24 cellular contexts compared by ENCODE assay signal in genomic region chr15:70643106-70643782, GRCh38.
A peak's percentile ranks its signal among the peaks of the same experiment; 100 is the strongest.
DNase-seq lines count a peak whose midpoint lies in the region; ATAC-seq and TF ChIP-seq lines count a peak whose summit lies in the region.
"Had no signal": no experiment of that assay in that cellular context is flagged by ENCODE, and none has a peak within 500 bp of the region (broad histone marks: within the 10 kb centered on the region; RNA-seq: fewer than 3 reads in every experiment).

No MANE protein-coding gene starts in this region.

- H3K9ac ChIP-seq in HCT116 (ENCODE audit: low read length) (no peak overlapping the region), PC-3 (ENCODE audit: low read length) (no peak overlapping the region)
- H3K9ac ChIP-seq: BLaER1 treated with 17β-estradiol and CSF1 and Interleukin-3, amounts not matched to agents 10 nM and 100 nM had no signal

- no peak for DNase-seq in Caco-2
- DNase-seq in HCT116 (ENCODE audit: low read depth, low spot score) = no peak
- no peak for DNase-seq in PC-3
- DNase-seq in hepatocyte (ENCODE audit: low spot score) = no peak
- no peak for DNase-seq in cerebellar nuclear complex (lab: John Stamatoyannopoulos, UW)
- DNase-seq: AML-193; CD8-positive, alpha-beta T cell; GOT3; KG1; NCI-H1092; NCI-H1417 treated with DMSO at 0.1 percent for 48 hours; NCI-H1694 treated with DMSO at 0.1 percent for 48 hours; NCI-H2081; NCI-H2227 treated with DMSO at 0.1 percent for 48 hours; NCI-H510A; NCI-H69; T-cell had no signal

- H3K36me3 Mint-ChIP-seq in Caco-2 (ENCODE audit: insufficient read depth, unreplicated experiment) = peaks cover 5% of the 10 kb centered on the region
- H3K36me3 Mint-ChIP-seq: CD8-positive, alpha-beta T cell; T-cell had no signal

- ATAC-seq in HCT116 (peak; percentile 73), PC-3 (peak; percentile 33; the same call in 1 of the 2 replicates), GM19395 (IDR thresholded peaks at IDR 0.05; ENCODE audit: unreplicated experiment) (no peak), GM21360 (IDR thresholded peaks at IDR 0.05; ENCODE audit: unreplicated experiment) (no peak), HG02759 (IDR thresholded peaks at IDR 0.05; ENCODE audit: unreplicated experiment) (no peak)
- ATAC-seq: CD8-positive, alpha-beta T cell; Right ventricle myocardium inferior; T-cell had no signal

- H3K9me2 ChIP-seq in HCT116 (ENCODE audit: insufficient read depth) = no peaks in the 10 kb centered on the region
- H3K9me2 ChIP-seq in PC-3 (replicated peaks; ENCODE audit: low read length) = no peaks in the 10 kb centered on the region
- no peaks in the 10 kb centered on the region for H3K9me2 ChIP-seq in hepatocyte (replicated peaks; ENCODE audit: insufficient read depth)

- H3K27me3 Mint-ChIP-seq in Caco-2 (ENCODE audit: insufficient read depth, unreplicated experiment) = no peaks in the 10 kb centered on the region

- RAD21 ChIA-PET in HCT116 (lab: Charles Lee; ENCODE audit: low non-redundant PET in 1 of 2, low total read pairs in 2 of 2, uncharacterized antibody in 2 of 2, unreplicated experiment in 2 of 2) = interaction anchor here in 1 of 2 experiments (0.6 kb wide), 1 partner anchor 124 kb away, joined by 3 read pairs; no protein-coding TSS in a partner anchor

- H3K27me3 ChIP-seq in Caco-2 (replicated peaks; ENCODE audit: control insufficient read depth, insufficient read depth, low read length) (no peaks in the 10 kb centered on the region), HCT116 (ENCODE audit: insufficient read depth, low read length) (no peaks in the 10 kb centered on the region), PC-3 (ENCODE audit: low read length) (no peaks in the 10 kb centered on the region), hepatocyte (no peaks in the 10 kb centered on the region)
- H3K27me3 ChIP-seq: BLaER1 treated with 17β-estradiol and CSF1 and Interleukin-3, amounts not matched to agents 10 nM and 100 nM; SJSA1 had no signal

- peak overlapping the region; percentile 27 for H3K27ac Mint-ChIP-seq in Caco-2 (ENCODE audit: unreplicated experiment)
- H3K27ac Mint-ChIP-seq: CD8-positive, alpha-beta T cell; T-cell had no signal

- H3K27ac ChIP-seq in HCT116 (ENCODE audit: low read depth, low read length) (no peak overlapping the region), PC-3 (ENCODE audit: low read length) (no peak overlapping the region), hepatocyte (peak overlapping the region; percentile 15)
- H3K27ac ChIP-seq: BLaER1 treated with 17β-estradiol and CSF1 and Interleukin-3, amounts not matched to agents 10 nM and 100 nM; SJSA1 had no signal

- no peak overlapping the region for H3K4me3 Mint-ChIP-seq in Caco-2 (ENCODE audit: unreplicated experiment)
- H3K4me3 Mint-ChIP-seq: CD8-positive, alpha-beta T cell; T-cell had no signal

- peaks cover 32% of the 10 kb centered on the region for H3K4me1 Mint-ChIP-seq in Caco-2 (ENCODE audit: low read depth, unreplicated experiment)
- H3K4me1 Mint-ChIP-seq: T-cell had no signal

- POLR2A ChIA-PET in Caco-2 (lab: Charles Lee) (no interaction called here), HCT116 (lab: Charles Lee) (no interaction called here), PC-3 (lab: Charles Lee; ENCODE audit: unreplicated experiment) (no interaction called here)

- no peak for TF ChIP-seq POLR2A in HCT116 (IDR thresholded peaks at IDR 0.05; ENCODE audit: borderline replicate concordance, extremely low read depth, insufficient read depth, insufficient read length)

- H4K20me1 ChIP-seq in HCT116 (ENCODE audit: insufficient read depth) = no peaks in the 10 kb centered on the region
- H4K20me1 ChIP-seq in PC-3 (ENCODE audit: low read length) = no peaks in the 10 kb centered on the region
- no peaks in the 10 kb centered on the region for H4K20me1 ChIP-seq in hepatocyte (ENCODE audit: insufficient read depth, poor library complexity, severe bottlenecking)
- H4K20me1 ChIP-seq: BLaER1 treated with 17β-estradiol and CSF1 and Interleukin-3, amounts not matched to agents 10 nM and 100 nM had no signal

- H3K4me3 ChIP-seq in Caco-2 (ENCODE audit: low read depth, low read length) (no peak overlapping the region), HCT116 (replicated peaks in 1 of 2; ENCODE audit: low read depth in 1 of 2, low read length in 2 of 2) (peak overlapping the region in 1 of 2 experiments; percentile 34; a peak in 2 of 4 replicates), PC-3 (ENCODE audit: low read length) (no peak overlapping the region), hepatocyte (no peak overlapping the region)
- H3K4me3 ChIP-seq: BLaER1 treated with 17β-estradiol and CSF1 and Interleukin-3, amounts not matched to agents 10 nM and 100 nM; HAP-1; SJSA1 had no signal

- TF ChIP-seq RAD21 in HCT116 (IDR thresholded peaks at IDR 0.05; ENCODE audit: low read depth) = no peak

- no peaks in the 10 kb centered on the region for H3K79me2 ChIP-seq in HCT116 (ENCODE audit: insufficient read depth, low read length)
- no peaks in the 10 kb centered on the region for H3K79me2 ChIP-seq in PC-3 (ENCODE audit: low read length)
- H3K79me2 ChIP-seq in hepatocyte = no peaks in the 10 kb centered on the region

- H3F3A ChIP-seq in PC-3 (ENCODE audit: low read length, unreplicated experiment) = no peaks in the 10 kb centered on the region

- H3K4me1 ChIP-seq in Caco-2 (peaks cover 24% of the 10 kb centered on the region), HCT116 (ENCODE audit: control insufficient read depth in 1 of 2, insufficient read depth in 2 of 2, low read length in 2 of 2) (peaks cover 11 to 21% of the 10 kb centered on the region in 2 experiments), PC-3 (ENCODE audit: insufficient read depth, low read length) (peaks cover 16% of the 10 kb centered on the region), hepatocyte (ENCODE audit: insufficient read depth) (no peaks in the 10 kb centered on the region)
- H3K4me1 ChIP-seq: BLaER1 treated with 17β-estradiol and CSF1 and Interleukin-3, amounts not matched to agents 10 nM and 100 nM; HAP-1 had no signal

- 92% methylated on average over 8 of the region's 8 CpGs for WGBS in hepatocyte (ENCODE audit: low lambda C conversion rate, missing lambda C conversion rate)

- intact Hi-C loops in Caco-2 (cut with micrococcal nuclease; ENCODE audit: unreplicated experiment) (no loop called here), HCT116 (cut with micrococcal nuclease) (no loop called here), PC-3 (cut with micrococcal nuclease) (no loop called here)

- H3K36me3 ChIP-seq in Caco-2 (ENCODE audit: control insufficient read depth, insufficient read depth, low read length) = no peaks in the 10 kb centered on the region
- H3K36me3 ChIP-seq in HCT116 (ENCODE audit: control insufficient read depth in 1 of 2, insufficient read depth in 2 of 2, low read length in 2 of 2) = no peaks in the 10 kb centered on the region
- no peaks in the 10 kb centered on the region for H3K36me3 ChIP-seq in PC-3 (ENCODE audit: low read depth, low read length)
- no peaks in the 10 kb centered on the region for H3K36me3 ChIP-seq in hepatocyte (replicated peaks; ENCODE audit: insufficient read depth, low read depth)
- H3K36me3 ChIP-seq: BLaER1 treated with 17β-estradiol and CSF1 and Interleukin-3, amounts not matched to agents 10 nM and 100 nM; HAP-1; SJSA1 had no signal

- CTCF ChIA-PET in Caco-2 (lab: Charles Lee) = interaction anchor here (0.6 to 1.0 kb wide), 3 partner anchors 71 to 79 kb away, joined by 3 to 4 read pairs (median 3); no protein-coding TSS in a partner anchor
- CTCF ChIA-PET in HCT116 (lab: Charles Lee) = interaction anchor here (2.1 kb wide), 1 partner anchor 74 kb away, joined by 7 read pairs; no protein-coding TSS in a partner anchor
- CTCF ChIA-PET in PC-3 (lab: Charles Lee) = interaction anchor here (0.7 kb wide), 1 partner anchor 74 kb away, joined by 3 read pairs; no protein-coding TSS in a partner anchor

- H2AFZ ChIP-seq in HCT116 (ENCODE audit: low read depth, low read length, poor library complexity, severe bottlenecking) (peak overlapping the region; percentile 59), PC-3 (ENCODE audit: low read length) (no peak overlapping the region), hepatocyte (no peak overlapping the region)

- BruUV-seq in Caco-2 (replicated peaks; lab: Mats Ljungman, UMichigan) = no TSS peak
- no TSS peak for BruUV-seq in HCT116 (replicated peaks; lab: Mats Ljungman, UMichigan)
- BruUV-seq in PC-3 (replicated peaks; lab: Mats Ljungman, UMichigan) = no TSS peak

- no peak for TF ChIP-seq CTCF in Caco-2 (IDR thresholded peaks at IDR 0.05; ENCODE audit: insufficient read depth in 1 of 2, low read depth in 1 of 2, low read length in 1 of 2, severe bottlenecking in 1 of 2, unreplicated experiment in 1 of 2)
- TF ChIP-seq CTCF in HCT116 (IDR thresholded peaks at IDR 0.05 in 2 of 3, conservative IDR thresholded peaks at IDR 0.05 in 1 of 3; ENCODE audit: borderline replicate concordance in 1 of 3, insufficient read depth in 1 of 3, low read depth in 2 of 3, low read length in 2 of 3) = no peak
- TF ChIP-seq CTCF in PC-3 (conservative IDR thresholded peaks at IDR 0.05; ENCODE audit: low read depth, low read length) = no peak
- TF ChIP-seq CTCF in hepatocyte (IDR thresholded peaks at IDR 0.05; ENCODE audit: poor library complexity) = no peak

- peaks cover 9% of the 10 kb centered on the region for H3K9me3 Mint-ChIP-seq in Caco-2 (ENCODE audit: unreplicated experiment)
- H3K9me3 Mint-ChIP-seq: CD8-positive, alpha-beta T cell; T-cell had no signal

- H3K9me3 ChIP-seq in Caco-2 = no peaks in the 10 kb centered on the region
- no peaks in the 10 kb centered on the region for H3K9me3 ChIP-seq in HCT116 (ENCODE audit: control insufficient read depth in 1 of 2, insufficient read depth in 1 of 2, low read depth in 1 of 2, low read length in 2 of 2)
- H3K9me3 ChIP-seq in PC-3 (ENCODE audit: low read length) = no peaks in the 10 kb centered on the region
- H3K9me3 ChIP-seq in hepatocyte (ENCODE audit: low read depth) = no peaks in the 10 kb centered on the region
- H3K9me3 ChIP-seq: BLaER1 treated with 17β-estradiol and CSF1 and Interleukin-3, amounts not matched to agents 10 nM and 100 nM; HAP-1; SJSA1 had no signal

- H3K4me2 ChIP-seq in HCT116 (ENCODE audit: low read length) = peak overlapping the region; percentile 68
- H3K4me2 ChIP-seq in PC-3 (ENCODE audit: low read length) = peak overlapping the region; percentile 38
- H3K4me2 ChIP-seq in hepatocyte = no peak overlapping the region
- H3K4me2 ChIP-seq: BLaER1 treated with 17β-estradiol and CSF1 and Interleukin-3, amounts not matched to agents 10 nM and 100 nM had no signal

TF ChIP-seq in HCT116, 20 proteins besides CTCF, POLR2A, EP300 and RAD21 (continues in another document):
- no peak for TF ChIP-seq TCF7L2 (IDR thresholded peaks at IDR 0.05; ENCODE audit: borderline replicate concordance, extremely low read depth, insufficient read depth, insufficient read length)
- no peak for TF ChIP-seq SRF (IDR thresholded peaks at IDR 0.05; ENCODE audit: low read depth)
- no peak for TF ChIP-seq SP1 (IDR thresholded peaks at IDR 0.05; ENCODE audit: low read depth)

Comparison
In these comparisons a context has a peak if more than half of its experiments do, and no peak if none do; other contexts are left out.
1. ATAC-seq: peak in HCT116 (single experiment) and PC-3 (single experiment); none in GM19395 (single experiment), GM21360 (single experiment) and HG02759 (single experiment).